ENCODE assay signal across 10 cellular contexts in genomic region chr14:24186831-24187537, GRCh38. TPM values are rescaled to one million over a fixed set of nuclear protein-coding genes. Genes with fewer than 3 reads are reported as not detected.
DNase-seq lines count a peak whose midpoint lies in the region; ATAC-seq, FAIRE-seq and TF ChIP-seq lines count a peak whose summit lies in the region.
"Had no signal": no experiment of that assay in that cellular context is flagged by ENCODE, and none has a peak within 500 bp of the region (broad histone marks: within the 10 kb centered on the region; RNA-seq: fewer than 3 reads in every experiment).

No MANE protein-coding gene starts in this region.

- H3K4me2 ChIP-seq in Karpas-422 (ENCODE audit: low read depth, low read length, poor library complexity, severe bottlenecking) = peak overlapping the region; percentile 96
- peak overlapping the region; percentile 96 for H3K4me2 ChIP-seq in astrocyte (ENCODE audit: low read length)

- CTCF ChIA-PET in CD8-positive, alpha-beta memory T cell (lab: Charles Lee) = interaction anchor here (0.8 to 5.2 kb wide), 4 partner anchors 26 to 250 kb away, joined by 3 to 36 read pairs (median 5); partner anchors contain the start of genes IRF9 and TINF2

- peak overlapping the region; percentile 58 to 99 (median 86) for H3K27ac Mint-ChIP-seq in CD8-positive, alpha-beta memory T cell
- H3K27ac Mint-ChIP-seq in astrocyte (ENCODE audit: unreplicated experiment) (peak overlapping the region; percentile 47), neural crest cell (ENCODE audit: unreplicated experiment) (no peak overlapping the region)

- no peaks in the 10 kb centered on the region for H3K27me3 ChIP-seq in CD8-positive, alpha-beta memory T cell (ENCODE audit: insufficient read depth, low read length, poor library complexity, severe bottlenecking)
- H3K27me3 ChIP-seq in Karpas-422 (ENCODE audit: low read length) = no peaks in the 10 kb centered on the region
- H3K27me3 ChIP-seq in astrocyte (ENCODE audit: insufficient read depth, low read length) = no peaks in the 10 kb centered on the region
- H3K27me3 ChIP-seq: right atrium auricular region had no signal

- FAIRE-seq in astrocyte (lab: Jason Lieb, UNC) = no peak

- H3K4me3 Mint-ChIP-seq in CD8-positive, alpha-beta memory T cell = peak overlapping the region; percentile 34 to 94 (median 69)
- H3K4me3 Mint-ChIP-seq in astrocyte (ENCODE audit: unreplicated experiment) = peak overlapping the region; percentile 74
- peak overlapping the region; percentile 98 for H3K4me3 Mint-ChIP-seq in neural crest cell

- H3K36me3 Mint-ChIP-seq in CD8-positive, alpha-beta memory T cell = peaks cover 0 to 68% (median 0%) of the 10 kb centered on the region in 3 donors
- H3K36me3 Mint-ChIP-seq in astrocyte (ENCODE audit: low read depth, unreplicated experiment) = peaks cover 6% of the 10 kb centered on the region
- H3K36me3 Mint-ChIP-seq in neural crest cell (ENCODE audit: low read depth) = peaks cover 7% of the 10 kb centered on the region

- H3K79me2 ChIP-seq in Karpas-422 (ENCODE audit: low read length) (peaks cover 36% of the 10 kb centered on the region), astrocyte (ENCODE audit: insufficient read depth, low read length) (peaks cover 39% of the 10 kb centered on the region)

- no peak for DNase-seq in CD8-positive, alpha-beta memory T cell
- DNase-seq in Karpas-422 = no peak
- DNase-seq in astrocyte (ENCODE audit: low read depth) = no peak
- DNase-seq in neural crest cell (ENCODE audit: low read depth, low spot score) = no peak
- DNase-seq in left lobe of liver (ENCODE audit: low spot score) = no peak
- DNase-seq in Right ventricle myocardium inferior (ENCODE audit: missing footprints) = no peak
- DNase-seq: DMS53 had no signal

- H3K4me1 ChIP-seq in CD8-positive, alpha-beta memory T cell (ENCODE audit: insufficient read depth, low read length) = peaks cover 25% of the 10 kb centered on the region
- peaks cover 26% of the 10 kb centered on the region for H3K4me1 ChIP-seq in Karpas-422 (ENCODE audit: low read length)
- H3K4me1 ChIP-seq in astrocyte (ENCODE audit: insufficient read depth, low read length) = peaks cover 14% of the 10 kb centered on the region

- H3K9me3 Mint-ChIP-seq in CD8-positive, alpha-beta memory T cell = no peaks in the 10 kb centered on the region
- H3K9me3 Mint-ChIP-seq in astrocyte (ENCODE audit: unreplicated experiment) (no peaks in the 10 kb centered on the region), neural crest cell (no peaks in the 10 kb centered on the region)

- no peaks in the 10 kb centered on the region for H3K9me3 ChIP-seq in CD8-positive, alpha-beta memory T cell (ENCODE audit: low read length)
- no peaks in the 10 kb centered on the region for H3K9me3 ChIP-seq in Karpas-422 (ENCODE audit: low read length)
- H3K9me3 ChIP-seq in astrocyte (ENCODE audit: insufficient read depth, low read depth, low read length) = no peaks in the 10 kb centered on the region
- H3K9me3 ChIP-seq: right atrium auricular region had no signal

- no peak for ATAC-seq in HG03378 (IDR thresholded peaks at IDR 0.05; ENCODE audit: unreplicated experiment)
- ATAC-seq in left lobe of liver = no peak
- no peak for ATAC-seq in Right ventricle myocardium inferior

- no peak overlapping the region for H3K4me3 ChIP-seq in CD8-positive, alpha-beta memory T cell (ENCODE audit: low read length)
- H3K4me3 ChIP-seq in Karpas-422 (ENCODE audit: low read length) (peak overlapping the region; percentile 72; the same call in 1 of the 2 replicates), astrocyte (ENCODE audit: insufficient read depth, low read depth, low read length) (peak overlapping the region; percentile 83)

- H3K27me3 Mint-ChIP-seq in CD8-positive, alpha-beta memory T cell = no peaks in the 10 kb centered on the region
- H3K27me3 Mint-ChIP-seq in astrocyte (ENCODE audit: low read depth, unreplicated experiment) (no peaks in the 10 kb centered on the region), neural crest cell (ENCODE audit: low read depth) (peaks cover 3% of the 10 kb centered on the region)

- H3K9ac ChIP-seq in Karpas-422 (ENCODE audit: low read length) = peak overlapping the region; percentile 82
- H3K9ac ChIP-seq in astrocyte (ENCODE audit: low read length) = peak overlapping the region; percentile 83

- POLR2A ChIA-PET in CD8-positive, alpha-beta memory T cell (lab: Charles Lee) = interaction anchor here (1.3 kb wide), 1 partner anchor 25 kb away, joined by 3 read pairs; no protein-coding TSS in a partner anchor

- no peak for TF ChIP-seq CTCF in astrocyte (IDR thresholded peaks at IDR 0.05; ENCODE audit: insufficient read depth, low read depth, low read length)
- no peak for TF ChIP-seq CTCF in neural crest cell (conservative IDR thresholded peaks at IDR 0.05)

- H4K20me1 ChIP-seq in Karpas-422 (ENCODE audit: insufficient read depth, low read depth, low read length) (no peaks in the 10 kb centered on the region), astrocyte (ENCODE audit: insufficient read depth, low read length) (peaks cover 30% of the 10 kb centered on the region)

- intact Hi-C loops in Right ventricle myocardium inferior (cut with DNase I) = loop anchor here (5.0 kb wide), 2 partner anchors 40 to 110 kb away; partner anchors contain the start of genes DHRS1, NOP9, PSME2 and RNF31

- H3K36me3 ChIP-seq in CD8-positive, alpha-beta memory T cell (ENCODE audit: insufficient read depth, low read length) = peaks cover 36% of the 10 kb centered on the region
- H3K36me3 ChIP-seq in Karpas-422 (ENCODE audit: insufficient read depth, low read length) = peaks cover 27% of the 10 kb centered on the region; the same call in 1 of the 2 replicates
- peaks cover 26% of the 10 kb centered on the region for H3K36me3 ChIP-seq in astrocyte (ENCODE audit: insufficient read depth, low read length)

- no peak overlapping the region for H2AFZ ChIP-seq in Karpas-422 (ENCODE audit: low read length)
- H2AFZ ChIP-seq in astrocyte (ENCODE audit: low read depth, low read length) = no peak overlapping the region

- H3K4me1 Mint-ChIP-seq in CD8-positive, alpha-beta memory T cell = peaks cover 21 to 43% (median 30%) of the 10 kb centered on the region in 3 donors
- H3K4me1 Mint-ChIP-seq in astrocyte (ENCODE audit: low read depth, unreplicated experiment) (peaks cover 15% of the 10 kb centered on the region), neural crest cell (peaks cover 24% of the 10 kb centered on the region)

- H3K9me2 ChIP-seq in Karpas-422 (replicated peaks; ENCODE audit: insufficient read depth, low read length) = no peaks in the 10 kb centered on the region

- H3K27ac ChIP-seq in CD8-positive, alpha-beta memory T cell (ENCODE audit: low read depth, low read length) = no peak overlapping the region
- H3K27ac ChIP-seq in Karpas-422 (ENCODE audit: low read length) = no peak overlapping the region
- H3K27ac ChIP-seq in astrocyte (ENCODE audit: low read depth, low read length) = no peak overlapping the region

RNA-seq across cellular contexts. Expression of gene IPO4, which starts 1.6 kb away (rescaled TPM):
- 100 to 1,000 TPM; 164 to 172 TPM for total RNA-seq in CD8-positive, alpha-beta memory T cell
- polyA plus RNA-seq in CD8-positive, alpha-beta memory T cell = 20.9 TPM
- 48.9 and 118 TPM in 2 replicates for total RNA-seq in Karpas-422 (2014; rRNA removed; shearing (Covaris generic); ENCODE audit: low replicate concordance)
- total RNA-seq in astrocyte (46.1 and 53.3 TPM in 2 replicates), neural crest cell (88.3 and 88.7 TPM in 2 replicates), left lobe of liver (20.2 TPM), Right ventricle myocardium inferior (10.5 TPM)

RNA-seq across cellular contexts. Expression of gene TM9SF1, which starts 8.3 kb away (rescaled TPM):
- total RNA-seq in CD8-positive, alpha-beta memory T cell = 10 to 100 TPM; 31.3 to 34.0 TPM
- 30.0 TPM for polyA plus RNA-seq in CD8-positive, alpha-beta memory T cell
- total RNA-seq in Karpas-422 (2014; rRNA removed; shearing (Covaris generic); ENCODE audit: low replicate concordance) = 31.3 and 49.0 TPM in 2 replicates
- 59.3 and 62.9 TPM in 2 replicates for total RNA-seq in astrocyte
- 45.6 and 47.4 TPM in 2 replicates for total RNA-seq in neural crest cell
- 47.1 TPM for total RNA-seq in left lobe of liver
- 23.2 TPM for total RNA-seq in Right ventricle myocardium inferior

RNA-seq across cellular contexts. Expression of gene REC8, which starts 15.1 kb away (rescaled TPM):
- total RNA-seq in CD8-positive, alpha-beta memory T cell = 10 to 100 TPM; 24.5 to 26.7 TPM
- polyA plus RNA-seq in CD8-positive, alpha-beta memory T cell = 10.0 TPM
- 22.1 and 34.6 TPM in 2 replicates for total RNA-seq in Karpas-422 (2014; rRNA removed; shearing (Covaris generic); ENCODE audit: low replicate concordance)
- 33.5 and 46.4 TPM in 2 replicates for total RNA-seq in astrocyte
- 160 and 163 TPM in 2 replicates for total RNA-seq in neural crest cell
- total RNA-seq in left lobe of liver = 2.6 TPM
- total RNA-seq in Right ventricle myocardium inferior = 2.4 TPM

RNA-seq across cellular contexts. Expression of gene TSSK4, which starts 18.5 kb away (rescaled TPM):
- under 1 TPM; 0.26 to 0.44 TPM for total RNA-seq in CD8-positive, alpha-beta memory T cell
- polyA plus RNA-seq in CD8-positive, alpha-beta memory T cell = 1.2 TPM
- 4.2 TPM in 1 of 2 replicates, not detected in the other for total RNA-seq in Karpas-422 (2014; rRNA removed; shearing (Covaris generic); ENCODE audit: low replicate concordance)
- total RNA-seq in astrocyte = 0.22 and 0.34 TPM in 2 replicates
- total RNA-seq in neural crest cell = 0.47 and 0.48 TPM in 2 replicates
- total RNA-seq in left lobe of liver = 0.35 TPM
- 0.43 TPM for total RNA-seq in Right ventricle myocardium inferior
- total RNA-seq: dermis microvascular lymphatic vessel endothelial cell, right atrium auricular region had no signal

RNA-seq across cellular contexts. Expression of gene IRF9, which starts 25.9 kb away (rescaled TPM):
- total RNA-seq in CD8-positive, alpha-beta memory T cell = 10 to 100 TPM; 62.0 to 68.6 TPM
- polyA plus RNA-seq in CD8-positive, alpha-beta memory T cell = 91.7 TPM
- total RNA-seq in Karpas-422 (2014; rRNA removed; shearing (Covaris generic); ENCODE audit: low replicate concordance) = 72.7 and 79.8 TPM in 2 replicates
- 76.0 and 89.4 TPM in 2 replicates for total RNA-seq in astrocyte
- 22.9 and 23.0 TPM in 2 replicates for total RNA-seq in neural crest cell
- 25.1 TPM for total RNA-seq in left lobe of liver
- total RNA-seq in Right ventricle myocardium inferior = 30.5 TPM
